In the genomic region with DNA sequence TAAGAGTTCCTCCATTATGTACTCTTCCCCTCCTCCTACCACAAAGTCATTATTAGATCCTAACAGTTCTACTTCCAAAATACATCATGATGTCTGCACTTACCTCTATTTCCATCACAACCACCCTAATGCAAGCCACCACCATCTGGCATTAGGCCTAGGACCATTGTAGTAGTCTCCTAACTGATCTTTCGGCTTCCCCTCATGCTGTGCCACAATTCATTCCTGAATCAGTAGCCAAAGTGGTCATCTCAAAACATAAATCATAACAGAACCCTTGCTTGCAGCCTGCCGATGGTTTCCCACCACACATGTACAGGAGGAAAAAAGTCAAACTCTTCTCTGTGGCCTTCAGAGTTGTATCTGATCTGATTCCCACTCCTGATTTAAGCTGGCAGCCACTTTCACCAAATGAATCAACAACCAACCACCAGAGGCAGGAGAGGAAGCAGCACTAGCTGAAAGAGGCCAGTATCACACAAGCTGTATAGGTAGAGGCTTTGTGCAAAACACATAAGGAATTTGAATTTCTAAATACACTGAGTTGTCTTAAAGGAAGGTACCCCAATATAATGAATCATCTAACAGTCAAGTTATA, we compare ENCODE assay signal across 14 cellular contexts. TPM values are rescaled to one million over a fixed set of nuclear protein-coding genes. Genes with fewer than 3 reads are reported as not detected.
DNase-seq lines count a peak whose midpoint lies in the region; ATAC-seq and TF ChIP-seq lines count a peak whose summit lies in the region.
"Had no signal": no experiment of that assay in that cellular context is flagged by ENCODE, and none has a peak within 500 bp of the region (broad histone marks: within the 10 kb centered on the region; RNA-seq: fewer than 3 reads in every experiment).

No MANE protein-coding gene starts in this region.

- no peak overlapping the region for H3K4me3 Mint-ChIP-seq in activated CD4-positive, alpha-beta T cell treated with anti-CD3 and anti-CD28 coated beads for 36 hours
- H3K4me3 Mint-ChIP-seq in naive thymus-derived CD4-positive, alpha-beta T cell = peak overlapping the region in 2 of 10 donors; percentile 9 to 14
- H3K4me3 Mint-ChIP-seq: activated B cell treated with CpG ODN at 0.5 μM for 24 hours had no signal

- no peaks in the 10 kb centered on the region for H3K36me3 ChIP-seq in RWPE2 (ENCODE audit: low read depth)
- no peaks in the 10 kb centered on the region for H3K36me3 ChIP-seq in naive thymus-derived CD4-positive, alpha-beta T cell (ENCODE audit: control insufficient read depth in 2 of 3, insufficient read depth in 3 of 3, low read length in 3 of 3)

- no peak for TF ChIP-seq CTCF in RWPE2 (IDR thresholded peaks at IDR 0.05; ENCODE audit: poor library complexity, severe bottlenecking)

- peak overlapping the region; percentile 66 for H3K27ac Mint-ChIP-seq in activated CD4-positive, alpha-beta T cell treated with anti-CD3 and anti-CD28 coated beads for 36 hours
- H3K27ac Mint-ChIP-seq in naive thymus-derived CD4-positive, alpha-beta T cell = peak overlapping the region in 6 of 9 donors; percentile 1 to 74 (median 46)
- H3K27ac Mint-ChIP-seq: activated B cell treated with CpG ODN at 0.5 μM for 24 hours had no signal

- H3K9me3 ChIP-seq in RWPE2 (ENCODE audit: severe bottlenecking) = no peaks in the 10 kb centered on the region
- H3K9me3 ChIP-seq in naive thymus-derived CD4-positive, alpha-beta T cell (ENCODE audit: control insufficient read depth in 2 of 3, low read length in 3 of 3) = no peaks in the 10 kb centered on the region

- H3K9me3 Mint-ChIP-seq in activated CD4-positive, alpha-beta T cell treated with anti-CD3 and anti-CD28 coated beads for 36 hours (ENCODE audit: low read depth) = peaks cover 4% of the 10 kb centered on the region
- peaks cover 0 to 11% (median 4%) of the 10 kb centered on the region in 11 donors for H3K9me3 Mint-ChIP-seq in naive thymus-derived CD4-positive, alpha-beta T cell

- CTCF ChIA-PET in activated CD4-positive, alpha-beta T cell treated with anti-CD3 and anti-CD28 coated beads for 36 hours (lab: Charles Lee) = interaction anchor here (0.8 to 2.1 kb wide), 8 partner anchors 11 to 84 kb away, joined by 3 to 7 read pairs (median 3); no protein-coding TSS in a partner anchor
- CTCF ChIA-PET in naive thymus-derived CD4-positive, alpha-beta T cell (lab: Charles Lee) = interaction anchor here (0.7 kb wide), 1 partner anchor 57 kb away, joined by 3 read pairs; no protein-coding TSS in a partner anchor

- H3K4me1 Mint-ChIP-seq in activated CD4-positive, alpha-beta T cell treated with anti-CD3 and anti-CD28 coated beads for 36 hours = peaks cover 26% of the 10 kb centered on the region
- H3K4me1 Mint-ChIP-seq in naive thymus-derived CD4-positive, alpha-beta T cell = peaks cover 9 to 43% (median 24%) of the 10 kb centered on the region in 7 donors
- H3K4me1 Mint-ChIP-seq: activated B cell treated with CpG ODN at 0.5 μM for 24 hours had no signal

- peak; percentile 66 for DNase-seq in activated CD4-positive, alpha-beta T cell treated with anti-CD3 and anti-CD28 coated beads for 36 hours
- no peak for DNase-seq in activated CD4-positive, alpha-beta T cell treated with anti-CD3 and anti-CD28 coated beads for 1 hour
- DNase-seq in RWPE2 (ENCODE audit: low spot score) = no peak
- peak in 3 of 9 donors; percentile 13 to 26 (median 24) for DNase-seq in naive thymus-derived CD4-positive, alpha-beta T cell
- DNase-seq in NCI-H187 treated with DMSO at 0.1 percent for 48 hours (lab: John Stamatoyannopoulos, UW) = no peak
- DNase-seq in NCI-H1694 (lab: John Stamatoyannopoulos, UW) = no peak
- no peak for DNase-seq in NCI-H1105 (lab: John Stamatoyannopoulos, UW)
- DNase-seq: activated B cell treated with CpG ODN at 0.5 μM for 24 hours; DND-41; effector memory CD4-positive, alpha-beta T cell; NCI-H524; nucleus accumbens had no signal

- no peak overlapping the region for H3K27ac ChIP-seq in RWPE2 (ENCODE audit: poor library complexity, severe bottlenecking)
- H3K27ac ChIP-seq in naive thymus-derived CD4-positive, alpha-beta T cell (ENCODE audit: low read depth, low read length) = no peak overlapping the region
- H3K27ac ChIP-seq: HL-60 had no signal

- H3K27me3 ChIP-seq in RWPE2 (ENCODE audit: insufficient read depth, poor library complexity, severe bottlenecking) = no peaks in the 10 kb centered on the region
- no peaks in the 10 kb centered on the region for H3K27me3 ChIP-seq in naive thymus-derived CD4-positive, alpha-beta T cell (ENCODE audit: control insufficient read depth in 2 of 2, insufficient read depth in 2 of 2, low read length in 2 of 2)

- peak; percentile 95 for ATAC-seq in activated CD4-positive, alpha-beta T cell treated with anti-CD3 and anti-CD28 coated beads for 36 hours
- ATAC-seq in GM21381 (IDR thresholded peaks at IDR 0.05; ENCODE audit: unreplicated experiment) (peak; percentile 67), RWPE2 (ENCODE audit: low read depth) (0 out of 3 replicates have a peak, but pooled peaks have one; percentile 25)
- peak; percentile 61 for ATAC-seq in naive thymus-derived CD4-positive, alpha-beta T cell

- H3K36me3 Mint-ChIP-seq in activated CD4-positive, alpha-beta T cell treated with anti-CD3 and anti-CD28 coated beads for 36 hours (ENCODE audit: low read depth) = peaks cover 3% of the 10 kb centered on the region
- H3K36me3 Mint-ChIP-seq in naive thymus-derived CD4-positive, alpha-beta T cell = peaks cover 0 to 15% (median 6%) of the 10 kb centered on the region in 5 donors

- POLR2A ChIA-PET in activated CD4-positive, alpha-beta T cell treated with anti-CD3 and anti-CD28 coated beads for 36 hours (lab: Charles Lee) = interaction anchor here (1.0 to 1.3 kb wide), 2 partner anchors 9 to 25 kb away, joined by 4 to 8 read pairs; no protein-coding TSS in a partner anchor
- POLR2A ChIA-PET in naive thymus-derived CD4-positive, alpha-beta T cell (lab: Charles Lee) = interaction anchor here (0.7 kb wide), 1 partner anchor 22 kb away, joined by 3 read pairs; no protein-coding TSS in a partner anchor

- H3K27me3 Mint-ChIP-seq in activated CD4-positive, alpha-beta T cell treated with anti-CD3 and anti-CD28 coated beads for 36 hours = no peaks in the 10 kb centered on the region
- H3K27me3 Mint-ChIP-seq in naive thymus-derived CD4-positive, alpha-beta T cell = no peaks in the 10 kb centered on the region
- H3K27me3 Mint-ChIP-seq: activated B cell treated with CpG ODN at 0.5 μM for 24 hours had no signal

- H3K4me3 ChIP-seq in RWPE2 (ENCODE audit: severe bottlenecking) = no peak overlapping the region
- no peak overlapping the region for H3K4me3 ChIP-seq in naive thymus-derived CD4-positive, alpha-beta T cell (ENCODE audit: low read length)

- H3K4me1 ChIP-seq in RWPE2 (ENCODE audit: insufficient read depth, poor library complexity, severe bottlenecking) = no peaks in the 10 kb centered on the region
- no peaks in the 10 kb centered on the region for H3K4me1 ChIP-seq in naive thymus-derived CD4-positive, alpha-beta T cell (ENCODE audit: control insufficient read depth in 2 of 2, insufficient read depth in 2 of 2, low read length in 2 of 2)

- intact Hi-C loops in activated CD4-positive, alpha-beta T cell treated with anti-CD3 and anti-CD28 coated beads for 36 hours (cut with DNase I, micrococcal nuclease) = loop anchor here (1.0 kb wide), 2 partner anchors 24 to 25 kb away; no protein-coding TSS in a partner anchor
- intact Hi-C loops in naive thymus-derived CD4-positive, alpha-beta T cell (cut with micrococcal nuclease) = loop anchor here in 1 of 2 donors (1.0 to 5.0 kb wide), 3 partner anchors 26 to 58 kb away; a partner anchor contains a TSS

RNA-seq across cellular contexts. Expression of a gene that starts 26.1 kb away (rescaled TPM):
- 10 to 100 TPM; 13.8 to 14.5 TPM for total RNA-seq in activated CD4-positive, alpha-beta T cell treated with anti-CD3 and anti-CD28 coated beads for 36 hours
- 1 to 10 TPM; 5.3 to 9.8 (median 7.9) TPM for total RNA-seq in naive thymus-derived CD4-positive, alpha-beta T cell
- polyA plus RNA-seq in naive thymus-derived CD4-positive, alpha-beta T cell = 1 to 10 TPM in 1 of 2 donors, under 1 TPM in 1; 0.99 to 3.1 TPM

Comparison
In these comparisons a context has a peak if more than half of its experiments do, and no peak if none do; other contexts are left out.
1. ATAC-seq: peak in every context shown above with its lines; median percentile 95 in activated CD4-positive, alpha-beta T cell treated with anti-CD3 and anti-CD28 coated beads for 36 hours; 67 in GM21381; 61 in naive thymus-derived CD4-positive, alpha-beta T cell; 25 in RWPE2.